Comparison of ENCODE assay signal across 20 cellular contexts in the genomic region with DNA sequence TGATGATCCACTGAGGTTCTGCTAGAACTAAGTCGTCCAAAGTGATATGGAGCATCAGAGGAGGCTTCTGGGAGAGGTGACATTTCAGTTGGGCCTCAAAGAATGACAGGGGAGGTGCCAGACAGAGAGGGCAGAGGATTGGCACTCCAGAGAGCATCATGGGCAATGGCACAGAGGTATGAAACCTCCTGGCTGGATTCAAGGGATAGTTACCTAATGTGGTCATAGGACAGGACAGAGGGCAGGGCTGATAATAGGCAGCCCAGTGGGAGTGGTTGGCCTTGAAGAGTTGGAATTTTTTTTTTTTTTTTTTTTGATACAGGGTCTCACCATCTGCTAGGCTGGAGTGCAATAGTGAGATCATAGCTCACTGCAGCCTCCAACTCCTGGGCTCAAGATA. TPM values are rescaled to one million over a fixed set of nuclear protein-coding genes. Genes with fewer than 3 reads are reported as not detected.
DNase-seq lines count a peak whose midpoint lies in the region; ATAC-seq and TF ChIP-seq lines count a peak whose summit lies in the region.
"Had no signal": no experiment of that assay in that cellular context is flagged by ENCODE, and none has a peak within 500 bp of the region (broad histone marks: within the 10 kb centered on the region; RNA-seq: fewer than 3 reads in every experiment).

No MANE protein-coding gene starts in this region.

- CTCF ChIA-PET in activated CD8-positive, alpha-beta T cell treated with anti-CD3 and anti-CD28 coated beads for 36 hours (lab: Charles Lee), result interaction anchor here (1.1 kb wide), 1 partner anchor 31 kb away, joined by 3 read pairs; no protein-coding TSS in a partner anchor

- H3K27ac Mint-ChIP-seq in activated CD8-positive, alpha-beta T cell treated with anti-CD3 and anti-CD28 coated beads for 36 hours, result no peak overlapping the region
- H3K27ac Mint-ChIP-seq: CD14-positive monocyte; CD4-positive, alpha-beta T cell; GM23338; H9 had no signal

- ATAC-seq in left lobe of liver, result peak; percentile 66
- ATAC-seq in activated CD8-positive, alpha-beta T cell treated with anti-CD3 and anti-CD28 coated beads for 36 hours, result no peak
- ATAC-seq: GM23338, HCT116 had no signal

- POLR2A ChIA-PET in activated CD8-positive, alpha-beta T cell treated with anti-CD3 and anti-CD28 coated beads for 36 hours (lab: Charles Lee), result no interaction called here

- H3K36me3 Mint-ChIP-seq in activated CD8-positive, alpha-beta T cell treated with anti-CD3 and anti-CD28 coated beads for 36 hours (ENCODE audit: low read depth), result no peaks in the 10 kb centered on the region
- H3K36me3 Mint-ChIP-seq: CD14-positive monocyte had no signal

- H3K9me3 Mint-ChIP-seq in activated CD8-positive, alpha-beta T cell treated with anti-CD3 and anti-CD28 coated beads for 36 hours, result no peaks in the 10 kb centered on the region
- H3K9me3 Mint-ChIP-seq: CD14-positive monocyte; CD4-positive, alpha-beta T cell; GM23338; H9 had no signal

- TF ChIP-seq CTCF in activated CD8-positive, alpha-beta T cell treated with anti-CD3 and anti-CD28 coated beads for 36 hours (IDR thresholded peaks at IDR 0.05), result no peak

- H3K27me3 Mint-ChIP-seq in activated CD8-positive, alpha-beta T cell treated with anti-CD3 and anti-CD28 coated beads for 36 hours, result peaks cover 10% of the 10 kb centered on the region

- intact Hi-C loops in activated CD8-positive, alpha-beta T cell treated with anti-CD3 and anti-CD28 coated beads for 36 hours (cut with micrococcal nuclease), result no loop called here

- no peak overlapping the region for H3K4me3 Mint-ChIP-seq in activated CD8-positive, alpha-beta T cell treated with anti-CD3 and anti-CD28 coated beads for 36 hours
- H3K4me3 Mint-ChIP-seq: CD14-positive monocyte; CD4-positive, alpha-beta T cell; GM23338; H9 had no signal

- H3K4me1 Mint-ChIP-seq in activated CD8-positive, alpha-beta T cell treated with anti-CD3 and anti-CD28 coated beads for 36 hours (ENCODE audit: low read depth), result no peaks in the 10 kb centered on the region
- H3K4me1 Mint-ChIP-seq: CD14-positive monocyte, GM23338 had no signal

- DNase-seq in NCI-H1694 (lab: John Stamatoyannopoulos, UW), result peak; percentile 22
- DNase-seq in NCI-H1694 treated with DMSO at 0.1 percent for 48 hours (lab: John Stamatoyannopoulos, UW), result no peak
- peak; percentile 11 for DNase-seq in NCI-H2171 (lab: John Stamatoyannopoulos, UW)
- no peak for DNase-seq in left lobe of liver (ENCODE audit: low spot score)
- DNase-seq in GM03348 (ENCODE audit: low spot score), result no peak
- DNase-seq in activated CD8-positive, alpha-beta T cell treated with anti-CD3 and anti-CD28 coated beads for 36 hours, result no peak
- DNase-seq: 8988T; ACHN; AML-193; BE2C; Calu3; CD4-positive, alpha-beta T cell; COR-L47; DMS79; EL; GDM1; H9 had no signal

RNA-seq across cellular contexts. Expression of gene SRRM3, which starts 7.6 kb away (rescaled TPM):
- 0.20 TPM for total RNA-seq in left lobe of liver
- not detected for total RNA-seq in activated CD8-positive, alpha-beta T cell treated with anti-CD3 and anti-CD28 coated beads for 36 hours
- total RNA-seq: CD4-positive, alpha-beta T cell had no signal

Comparison
In these comparisons a context has a peak if more than half of its experiments do, and no peak if none do; other contexts are left out.
1. DNase-seq: peak in NCI-H1694 (single experiment) and NCI-H2171 (single experiment); none in NCI-H1694 treated with DMSO at 0.1 percent for 48 hours (single experiment), left lobe of liver (single experiment), GM03348 (single experiment) and activated CD8-positive, alpha-beta T cell treated with anti-CD3 and anti-CD28 coated beads for 36 hours (single experiment).